In genomic region chr20:31652917-31653385, GRCh38 we compare ENCODE assay signal across 13 cellular contexts. TPM values are rescaled to one million over a fixed set of nuclear protein-coding genes. Genes with fewer than 3 reads are reported as not detected.
DNase-seq lines count a peak whose midpoint lies in the region; ATAC-seq and TF ChIP-seq lines count a peak whose summit lies in the region.
"Had no signal": no experiment of that assay in that cellular context is flagged by ENCODE, and none has a peak within 500 bp of the region (broad histone marks: within the 10 kb centered on the region; RNA-seq: fewer than 3 reads in every experiment).

No MANE protein-coding gene starts in this region.

- H3K4me1 ChIP-seq in esophagus muscularis mucosa: peaks cover 0 to 18% (median 14%) of the 10 kb centered on the region in 4 donors
- H3K4me1 ChIP-seq: uterus had no signal

- intact Hi-C loops in left ventricle myocardium superior (cut with micrococcal nuclease): no loop called here
- intact Hi-C loops in Right ventricle myocardium inferior (cut with DNase I): no loop called here
- intact Hi-C loops in esophagus muscularis mucosa (cut with DNase I): no loop called here

- 18% methylated on average over 5 of the region's 5 CpGs for whole genome bisulfite sequencing in esophagus muscularis mucosa

- H3K27ac ChIP-seq in esophagus muscularis mucosa (replicated peaks in 1 of 4): peak overlapping the region in 1 of 4 donors; percentile 34
- H3K27ac ChIP-seq: uterus had no signal

- H3K36me3 ChIP-seq in esophagus muscularis mucosa: no peaks in the 10 kb centered on the region
- H3K36me3 ChIP-seq: uterus had no signal

- TF ChIP-seq POLR2A in esophagus muscularis mucosa (IDR thresholded peaks at IDR 0.05; ENCODE audit: low read depth): no peak

- TF ChIP-seq CTCF in esophagus muscularis mucosa (IDR thresholded peaks at IDR 0.05): no peak

- in situ Hi-C loops in ACHN (cut with HindIII; ENCODE audit: low pct_ligation_motif_present, low pct_unique_long_range_greater_than_20kb, low sequenced_read_pairs): no loop called here

- H3K4me3 ChIP-seq in esophagus muscularis mucosa: no peak overlapping the region
- H3K4me3 ChIP-seq: uterus had no signal

- H3K9me3 ChIP-seq in esophagus muscularis mucosa: no peaks in the 10 kb centered on the region
- H3K9me3 ChIP-seq: uterus had no signal

- ATAC-seq in left ventricle myocardium superior (peak; percentile 50), Right ventricle myocardium inferior (no peak)

- H3K27me3 ChIP-seq in esophagus muscularis mucosa: no peaks in the 10 kb centered on the region
- H3K27me3 ChIP-seq: uterus had no signal

- DNase-seq in left ventricle myocardium superior (no peak), Right ventricle myocardium inferior (ENCODE audit: missing footprints) (no peak), NCI-H1694 treated with DMSO at 0.1 percent for 48 hours (lab: John Stamatoyannopoulos, UW) (peak; percentile 98), dermis microvascular lymphatic vessel endothelial cell (ENCODE audit: low read depth in 2 of 2) (peak; percentile 29 to 32), stromal cell of bone marrow (ENCODE audit: low read depth) (peak; percentile 61), esophagus muscularis mucosa (ENCODE audit: extremely low spot score) (no peak), ACHN (no peak), CD1c-positive myeloid dendritic cell (ENCODE audit: extremely low spot score) (no peak)
- DNase-seq: activated CD4-positive, CD25-positive, alpha-beta regulatory T cell; uterus had no signal

- TF ChIP-seq EP300 in esophagus muscularis mucosa (IDR thresholded peaks at IDR 0.05): no peak

RNA-seq across cellular contexts. Expression of gene COX4I2, which starts 15.2 kb away (rescaled TPM):
- total RNA-seq in left ventricle myocardium superior (10.1 TPM), Right ventricle myocardium inferior (7.1 TPM), dermis microvascular lymphatic vessel endothelial cell (not detected in 2 replicates), esophagus muscularis mucosa (10 to 100 TPM in 1 of 4 donors, 1 to 10 TPM in 3; 2.1 to 14.2 (median 7.1) TPM)
- total RNA-seq: B cell, osteocyte, SK-MEL-5 had no signal

RNA-seq across cellular contexts. Expression of gene ID1, which starts 47.9 kb away (rescaled TPM):
- 99.2 TPM for total RNA-seq in left ventricle myocardium superior
- total RNA-seq in Right ventricle myocardium inferior: 98.9 TPM
- total RNA-seq in dermis microvascular lymphatic vessel endothelial cell: 576 and 901 TPM in 2 replicates
- 100 to 1,000 TPM; 199 to 744 (median 532) TPM for total RNA-seq in esophagus muscularis mucosa

Comparison
In these comparisons a context has a peak if more than half of its experiments do, and no peak if none do; other contexts are left out.
1. DNase-seq: peak in NCI-H1694 treated with DMSO at 0.1 percent for 48 hours (single experiment), dermis microvascular lymphatic vessel endothelial cell (2 of 2) and stromal cell of bone marrow (single experiment); none in left ventricle myocardium superior (single experiment), Right ventricle myocardium inferior (single experiment), esophagus muscularis mucosa (single experiment), ACHN (single experiment) and CD1c-positive myeloid dendritic cell (single experiment).